ENCODE assay signal across 27 cellular contexts in the genomic region with DNA sequence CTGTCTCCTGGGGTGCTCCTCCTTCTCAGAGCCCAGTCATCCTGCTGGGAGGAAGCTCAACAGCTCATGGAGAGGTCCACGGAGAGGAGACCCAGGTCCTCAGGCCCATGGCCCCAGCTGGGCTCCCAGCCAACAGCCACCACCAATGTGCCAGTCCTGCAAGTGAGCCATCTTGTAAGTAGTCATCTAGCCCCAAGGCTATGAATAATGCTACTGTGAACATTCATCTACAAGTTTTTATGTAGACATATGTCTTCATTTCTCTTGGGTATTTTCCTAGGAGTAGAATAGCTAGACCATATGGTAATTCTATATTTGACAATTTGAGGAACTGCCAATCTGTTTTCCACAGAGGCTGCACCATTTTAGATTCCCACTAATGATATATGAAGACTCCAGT.
DNase-seq lines count a peak whose midpoint lies in the region; ATAC-seq and TF ChIP-seq lines count a peak whose summit lies in the region.
"Had no signal": no experiment of that assay in that cellular context is flagged by ENCODE, and none has a peak within 500 bp of the region (broad histone marks: within the 10 kb centered on the region; RNA-seq: fewer than 3 reads in every experiment).

No MANE protein-coding gene starts in this region.

- H3K4me1 Mint-ChIP-seq in CD14-positive monocyte, result no peaks in the 10 kb centered on the region
- H3K4me1 Mint-ChIP-seq: central memory CD8-positive, alpha-beta T cell; immature natural killer cell; mesothelial cell of epicardium; naive thymus-derived CD4-positive, alpha-beta T cell; stimulated activated naive B cell treated with anti-CD40 and anti-IgM and Interleukin-4, amounts not matched to agents 10 μg/mL and 1 μg/mL and 100 μg/mL, for 72 hours had no signal

- no peak for TF ChIP-seq CTCF in RWPE2 (IDR thresholded peaks at IDR 0.05; ENCODE audit: poor library complexity, severe bottlenecking)
- no peak for TF ChIP-seq CTCF in foreskin fibroblast (IDR thresholded peaks at IDR 0.05; ENCODE audit: low read depth, low read length)
- TF ChIP-seq CTCF in CD14-positive monocyte (IDR thresholded peaks at IDR 0.05), result no peak

- H3K27me3 ChIP-seq in MG63 (no peaks in the 10 kb centered on the region), RWPE2 (ENCODE audit: insufficient read depth, poor library complexity, severe bottlenecking) (no peaks in the 10 kb centered on the region)
- H3K27me3 ChIP-seq: left lung, uterus had no signal

- peaks cover 0 to 5% (median 0%) of the 10 kb centered on the region in 7 donors for H3K9me3 Mint-ChIP-seq in CD14-positive monocyte
- H3K9me3 Mint-ChIP-seq: CD4-positive, alpha-beta T cell; central memory CD8-positive, alpha-beta T cell; dendritic cell treated with granulocyte-macrophage colony-stimulating factor and Interleukin-4, amounts not matched to agents 40 ng/mL and 50 ng/mL, for 4 days; endodermal cell; mesothelial cell of epicardium; stimulated activated naive B cell treated with anti-CD40 and anti-IgM and Interleukin-4, amounts not matched to agents 10 μg/mL and 1 μg/mL and 100 μg/mL, for 72 hours had no signal

- no peak overlapping the region for H3K4me3 Mint-ChIP-seq in CD14-positive monocyte
- H3K4me3 Mint-ChIP-seq: CD4-positive, alpha-beta T cell; central memory CD8-positive, alpha-beta T cell; dendritic cell treated with granulocyte-macrophage colony-stimulating factor and Interleukin-4, amounts not matched to agents 40 ng/mL and 50 ng/mL, for 4 days; endodermal cell; immature natural killer cell; mesothelial cell of epicardium; naive thymus-derived CD4-positive, alpha-beta T cell; stimulated activated naive B cell treated with anti-CD40 and anti-IgM and Interleukin-4, amounts not matched to agents 10 μg/mL and 1 μg/mL and 100 μg/mL, for 72 hours had no signal

- no peak overlapping the region for H3K4me3 ChIP-seq in MG63
- no peak overlapping the region for H3K4me3 ChIP-seq in RWPE2 (ENCODE audit: severe bottlenecking)
- no peak overlapping the region for H3K4me3 ChIP-seq in foreskin fibroblast (ENCODE audit: low read depth in 1 of 2, low read length in 2 of 2)
- H3K4me3 ChIP-seq: left lung, prostate gland, thoracic aorta, uterus had no signal

- peaks cover 1 to 8% (median 5%) of the 10 kb centered on the region in 3 donors for H3K27me3 Mint-ChIP-seq in CD14-positive monocyte (ENCODE audit: low read depth in 3 of 3)

- intact Hi-C loops in CD14-positive monocyte (cut with micrococcal nuclease), result no loop called here

- H3K9me3 ChIP-seq in MG63 (no peaks in the 10 kb centered on the region), RWPE2 (ENCODE audit: severe bottlenecking) (no peaks in the 10 kb centered on the region)
- H3K9me3 ChIP-seq: left lung, prostate gland, thoracic aorta, uterus had no signal

- ATAC-seq in RWPE2 (ENCODE audit: low read depth), result peak; percentile 64
- ATAC-seq: left lung; naive thymus-derived CD4-positive, alpha-beta T cell; stimulated activated naive B cell treated with anti-CD40 and anti-IgM and Interleukin-4, amounts not matched to agents 10 μg/mL and 1 μg/mL and 100 μg/mL, for 72 hours had no signal

- DNase-seq in Daoy (ENCODE audit: low read depth) (peak; percentile 14), MG63 (peak; percentile 46), RWPE2 (ENCODE audit: low spot score) (no peak), foreskin fibroblast (peak; percentile 21 to 58), NCI-H510A (lab: John Stamatoyannopoulos, UW) (no peak), D341Med (ENCODE audit: low spot score) (no peak), NCI-H226 (no peak), CD14-positive monocyte (ENCODE audit: low spot score) (no peak)
- DNase-seq: activated CD4-positive, alpha-beta T cell treated with anti-CD3 and anti-CD28 coated beads for 4 hours; activated effector memory CD4-positive, alpha-beta T cell treated with anti-CD3 and anti-CD28 coated beads, Interleukin-2, amount 50 U/mL, for 16 hours; CD4-positive, alpha-beta T cell; DMS153; endodermal cell; immature natural killer cell; left lung; naive thymus-derived CD4-positive, alpha-beta T cell; NCI-H1436 treated with DMSO at 0.1 percent for 48 hours; stimulated activated CD4-positive, alpha-beta T cell treated with anti-CD3 and anti-CD28 coated beads, Interleukin-15, amount 100 ng/mL, for 24 hours; stimulated activated naive B cell treated with anti-CD40 and anti-IgM and Interleukin-4, amounts not matched to agents 10 μg/mL and 1 μg/mL and 100 μg/mL, for 72 hours; T-helper 1 cell; uterus had no signal

- peaks cover 2% of the 10 kb centered on the region for H3K4me1 ChIP-seq in RWPE2 (ENCODE audit: insufficient read depth, poor library complexity, severe bottlenecking)
- H3K4me1 ChIP-seq: left lung, prostate gland, uterus had no signal

- no peak overlapping the region for H3K27ac ChIP-seq in RWPE2 (ENCODE audit: poor library complexity, severe bottlenecking)
- H3K27ac ChIP-seq: KMS-11, left lung, prostate gland, thoracic aorta, uterus had no signal

- H3K36me3 ChIP-seq in MG63 (no peaks in the 10 kb centered on the region), RWPE2 (ENCODE audit: low read depth) (no peaks in the 10 kb centered on the region)
- H3K36me3 ChIP-seq: left lung, prostate gland, thoracic aorta, uterus had no signal

- H3K27ac Mint-ChIP-seq in CD14-positive monocyte, result no peak overlapping the region
- H3K27ac Mint-ChIP-seq: CD4-positive, alpha-beta T cell; dendritic cell treated with granulocyte-macrophage colony-stimulating factor and Interleukin-4, amounts not matched to agents 40 ng/mL and 50 ng/mL, for 4 days; endodermal cell; immature natural killer cell; mesothelial cell of epicardium; naive thymus-derived CD4-positive, alpha-beta T cell; stimulated activated naive B cell treated with anti-CD40 and anti-IgM and Interleukin-4, amounts not matched to agents 10 μg/mL and 1 μg/mL and 100 μg/mL, for 72 hours had no signal

- no peaks in the 10 kb centered on the region for H3K36me3 Mint-ChIP-seq in CD14-positive monocyte
- H3K36me3 Mint-ChIP-seq: immature natural killer cell; mesothelial cell of epicardium; naive thymus-derived CD4-positive, alpha-beta T cell had no signal

Comparison
In these comparisons a context has a peak if more than half of its experiments do, and no peak if none do; other contexts are left out.
1. DNase-seq: peak in Daoy (single experiment), MG63 (single experiment) and foreskin fibroblast (2 of 2); none in RWPE2 (single experiment), NCI-H510A (single experiment), D341Med (single experiment), NCI-H226 (single experiment) and CD14-positive monocyte (single experiment).